14 cellular contexts compared by ENCODE assay signal in the genomic region with DNA sequence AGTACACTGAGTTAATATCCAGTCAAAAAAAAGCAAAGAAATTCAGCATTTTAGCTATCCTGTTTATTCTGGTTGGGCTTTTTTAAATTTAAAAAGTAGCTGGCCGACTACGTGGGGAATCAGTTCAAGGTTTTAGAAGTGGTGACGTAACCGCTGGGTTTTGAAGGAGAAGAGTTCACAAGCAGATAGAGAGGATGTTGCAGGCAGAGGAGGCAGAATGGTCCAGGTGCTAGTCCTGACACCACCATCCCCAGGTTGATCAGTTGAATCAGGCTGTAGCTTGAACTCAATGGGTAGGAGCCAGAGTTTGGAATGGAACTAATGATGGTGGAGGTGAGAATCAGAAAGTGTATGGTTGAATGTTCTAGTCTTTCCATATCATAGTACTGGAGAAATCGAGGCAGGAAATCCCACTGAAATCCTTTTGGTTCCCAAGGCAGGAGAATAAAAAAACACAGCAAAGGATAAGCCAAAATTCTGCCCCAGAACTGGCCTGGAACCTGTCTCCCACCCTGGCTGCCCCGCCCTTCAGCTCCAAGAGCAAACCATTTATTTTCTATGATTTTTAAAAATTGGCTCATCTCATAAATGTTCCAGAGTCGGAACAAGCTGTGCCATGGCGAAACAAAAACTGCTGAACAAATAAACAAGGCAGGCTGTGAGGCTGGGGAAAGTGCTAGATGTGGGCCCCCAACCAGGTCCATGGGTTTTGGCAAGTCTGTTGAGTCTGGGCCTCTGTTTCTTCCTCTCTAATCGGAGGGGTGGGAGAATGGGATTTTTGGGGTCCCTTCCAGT. TPM values are rescaled to one million over a fixed set of nuclear protein-coding genes. Genes with fewer than 3 reads are reported as not detected.
DNase-seq lines count a peak whose midpoint lies in the region; ATAC-seq and TF ChIP-seq lines count a peak whose summit lies in the region.
"Had no signal": no experiment of that assay in that cellular context is flagged by ENCODE, and none has a peak within 500 bp of the region (broad histone marks: within the 10 kb centered on the region; RNA-seq: fewer than 3 reads in every experiment).

No MANE protein-coding gene starts in this region.

- H3K27ac ChIP-seq in esophagus squamous epithelium = peak overlapping the region; percentile 29 to 97 (median 84)
- no peak overlapping the region for H3K27ac ChIP-seq in neuronal stem cell (replicated peaks; ENCODE audit: low read length)
- H3K27ac ChIP-seq in uterus = peak overlapping the region; percentile 80 to 91

- no peak overlapping the region for H3K4me2 ChIP-seq in neuronal stem cell (ENCODE audit: insufficient read depth, low read length, poor library complexity, severe bottlenecking)

- no peak overlapping the region for H3K23ac ChIP-seq in neuronal stem cell (ENCODE audit: low read depth, low read length, poor library complexity)

- H3K4me3 ChIP-seq in esophagus squamous epithelium (no peak overlapping the region), neuronal stem cell (ENCODE audit: low read length in 2 of 2) (no peak overlapping the region), uterus (no peak overlapping the region)
- H3K4me3 ChIP-seq: GM12878 had no signal

- H3K36me3 ChIP-seq in esophagus squamous epithelium = no peaks in the 10 kb centered on the region
- H3K36me3 ChIP-seq in neuronal stem cell (replicated peaks in 1 of 2; ENCODE audit: control insufficient read depth in 2 of 2, insufficient read depth in 2 of 2, low read length in 2 of 2) = no peaks in the 10 kb centered on the region
- no peaks in the 10 kb centered on the region for H3K36me3 ChIP-seq in uterus

- H3K14ac ChIP-seq in neuronal stem cell (ENCODE audit: low read length) = no peak overlapping the region

- H2BK5ac ChIP-seq in neuronal stem cell (ENCODE audit: low read length) = no peak overlapping the region

- no peak overlapping the region for H3K9ac ChIP-seq in neuronal stem cell (ENCODE audit: low read depth, low read length, poor library complexity)

- H3K9me3 ChIP-seq in esophagus squamous epithelium (no peaks in the 10 kb centered on the region), neuronal stem cell (replicated peaks in 1 of 2; ENCODE audit: control insufficient read depth in 2 of 2, insufficient read depth in 1 of 2, low read depth in 1 of 2, low read length in 2 of 2) (no peaks in the 10 kb centered on the region), uterus (no peaks in the 10 kb centered on the region)

- H3K27me3 ChIP-seq in esophagus squamous epithelium (no peaks in the 10 kb centered on the region), neuronal stem cell (ENCODE audit: control insufficient read depth in 3 of 3, insufficient read depth in 3 of 3, low read depth in 1 of 3, low read length in 3 of 3) (peaks cover 0 to 28% (median 0%) of the 10 kb centered on the region in 3 experiments), uterus (no peaks in the 10 kb centered on the region)

- H3K4ac ChIP-seq in neuronal stem cell (ENCODE audit: low read length) = no peak overlapping the region

- no peak for TF ChIP-seq POLR2A in esophagus squamous epithelium (IDR thresholded peaks at IDR 0.05)
- TF ChIP-seq POLR2A in uterus (IDR thresholded peaks at IDR 0.05) = no peak

- no peak overlapping the region for H2BK120ac ChIP-seq in neuronal stem cell (ENCODE audit: low read depth, low read length)

- ATAC-seq in left ventricle myocardium superior = peak; percentile 5
- ATAC-seq in Right ventricle myocardium superior (ENCODE audit: poor library complexity) = no peak
- ATAC-seq: activated T-helper 17 cell treated with anti-CD3 and anti-CD28 coated beads, Interleukin-2, amount 50 U/mL, for 72 hours; GM12878 had no signal

- H3K18ac ChIP-seq in neuronal stem cell (ENCODE audit: low read length) = no peak overlapping the region

- H3K79me1 ChIP-seq in neuronal stem cell (ENCODE audit: low read depth, low read length) = no peaks in the 10 kb centered on the region

- no peak overlapping the region for H4K91ac ChIP-seq in neuronal stem cell (ENCODE audit: low read depth, low read length, poor library complexity)

- intact Hi-C loops in left ventricle myocardium superior (cut with micrococcal nuclease) = no loop called here
- intact Hi-C loops in Right ventricle myocardium superior (cut with DNase I) = no loop called here
- intact Hi-C loops in esophagus squamous epithelium (cut with DNase I) = no loop called here
- intact Hi-C loops in uterus (cut with DNase I; ENCODE audit: low total_unique reads) = loop anchor here (5.0 kb wide), 1 partner anchor 685 kb away; a partner anchor contains a TSS

- H4K8ac ChIP-seq in neuronal stem cell (ENCODE audit: low read depth, low read length) = no peak overlapping the region

- WGBS in esophagus squamous epithelium, 2 donors = 72 to 77% methylated on average over 9 of the region's 9 CpGs
- no CpG with 5 or more reads among the region's 9 CpGs for WGBS in neuronal stem cell (ENCODE audit: extremely low coverage in 2 of 2, insufficient read length in 2 of 2, insufficient replicate concordance in 1 of 2), 2 donors

- H2AFZ ChIP-seq in neuronal stem cell (ENCODE audit: low read length) = no peak overlapping the region

- peak overlapping the region; percentile 17 for H2AK5ac ChIP-seq in neuronal stem cell (ENCODE audit: low read depth, low read length)

- H2BK15ac ChIP-seq in neuronal stem cell (ENCODE audit: low read length) = no peak overlapping the region

- H2BK12ac ChIP-seq in neuronal stem cell (ENCODE audit: low read length) = no peak overlapping the region

- H3K4me1 ChIP-seq in esophagus squamous epithelium (peaks cover 7 to 74% (median 57%) of the 10 kb centered on the region in 3 donors), neuronal stem cell (ENCODE audit: control insufficient read depth in 2 of 2, insufficient read depth in 1 of 2, low read depth in 1 of 2, low read length in 2 of 2) (peaks cover 1 to 2% of the 10 kb centered on the region in 2 donors), uterus (no peaks in the 10 kb centered on the region)

- TF ChIP-seq CTCF in esophagus squamous epithelium (IDR thresholded peaks at IDR 0.05) = no peak
- TF ChIP-seq CTCF in uterus (IDR thresholded peaks at IDR 0.05) = no peak

- DNase-seq in left ventricle myocardium superior = no peak
- no peak for DNase-seq in Right ventricle myocardium superior
- DNase-seq in esophagus squamous epithelium (lab: John Stamatoyannopoulos, UW) = no peak
- no peak for DNase-seq in neuronal stem cell (ENCODE audit: low spot score)
- peak in 1 of 2 donors; percentile 27 for DNase-seq in uterus
- no peak for DNase-seq in NK-92 (lab: John Stamatoyannopoulos, UW; ENCODE audit: unreplicated experiment)
- DNase-seq in pons (ENCODE audit: low spot score) = no peak
- no peak for DNase-seq in activated CD4-positive, alpha-beta T cell treated with anti-CD3 and anti-CD28 coated beads, Interleukin-2, amount 50 U/mL, for 48 hours
- DNase-seq: anterior cingulate cortex, dermis blood vessel endothelial cell, NCI-H187 treated with DMSO at 0.1 percent for 48 hours, NCI-H510A treated with DMSO at 0.1 percent for 48 hours had no signal

RNA-seq across cellular contexts. Expression of a gene that starts 44.0 kb away (rescaled TPM):
- total RNA-seq in left ventricle myocardium superior = 19.2 TPM
- total RNA-seq in Right ventricle myocardium superior = 18.5 TPM
- 10 to 100 TPM; 15.4 to 27.0 (median 24.1) TPM for total RNA-seq in esophagus squamous epithelium
- polyA plus RNA-seq in neuronal stem cell (2013, experiment 1 of 2) = 19.7 TPM
- polyA plus RNA-seq in neuronal stem cell (2013, experiment 2 of 2) = 19.8 TPM
- total RNA-seq in uterus = 10 to 100 TPM; 15.0 to 23.8 (median 23.1) TPM

RNA-seq across cellular contexts. Expression of a gene that starts 44.2 kb away (rescaled TPM):
- total RNA-seq in left ventricle myocardium superior (28.1 TPM), Right ventricle myocardium superior (24.2 TPM), esophagus squamous epithelium (10 to 100 TPM; 10.5 to 25.4 (median 14.2) TPM), uterus (10 to 100 TPM; 11.8 to 31.2 (median 20.2) TPM)
- polyA plus RNA-seq in neuronal stem cell (2013, experiment 1 of 2) = 22.5 TPM
- polyA plus RNA-seq in neuronal stem cell (2013, experiment 2 of 2) = 22.3 TPM
